In genomic region chr9:10855847-10856246, GRCh38 we compare ENCODE assay signal across 11 cellular contexts.
A peak's percentile ranks its signal among the peaks of the same experiment; 100 is the strongest.
DNase-seq lines count a peak whose midpoint lies in the region; ATAC-seq and TF ChIP-seq lines count a peak whose summit lies in the region.
"Had no signal": no experiment of that assay in that cellular context is flagged by ENCODE, and none has a peak within 500 bp of the region (broad histone marks: within the 10 kb centered on the region; RNA-seq: fewer than 3 reads in every experiment).

No MANE protein-coding gene starts in this region.

- H3K4me3 ChIP-seq in choroid plexus epithelial cell (ENCODE audit: low read depth, low read length) (no peak overlapping the region), neural cell (ENCODE audit: low read length) (no peak overlapping the region)

- TF ChIP-seq RAD21 in neural cell (conservative IDR thresholded peaks at IDR 0.05) = peak; percentile 54

- H3K4me3 Mint-ChIP-seq in natural killer cell treated with Interleukin-12 subunit alpha and Interleukin-12 subunit beta and Interleukin-15 and Interleukin-18, amount 100 ng/mL, for 72 hours = no peak overlapping the region

- H3K27me3 ChIP-seq in neural cell (ENCODE audit: insufficient read depth, low read depth, low read length) = no peaks in the 10 kb centered on the region

- no peaks in the 10 kb centered on the region for H3K79me2 ChIP-seq in neural cell (replicated peaks; ENCODE audit: insufficient read depth, low read length)

- H3K4me2 ChIP-seq in neural cell (ENCODE audit: low read length) = no peak overlapping the region

- TF ChIP-seq EP300 in neural cell (conservative IDR thresholded peaks at IDR 0.05; ENCODE audit: poor library complexity, severe bottlenecking) = no peak

- H3K27me3 Mint-ChIP-seq in natural killer cell treated with Interleukin-12 subunit alpha and Interleukin-12 subunit beta and Interleukin-15 and Interleukin-18, amount 100 ng/mL, for 72 hours = no peaks in the 10 kb centered on the region

- no peaks in the 10 kb centered on the region for H4K20me1 ChIP-seq in neural cell (ENCODE audit: insufficient read depth)

- H3K27ac Mint-ChIP-seq in natural killer cell treated with Interleukin-12 subunit alpha and Interleukin-12 subunit beta and Interleukin-15 and Interleukin-18, amount 100 ng/mL, for 72 hours = no peak overlapping the region

- H3K9me2 ChIP-seq in neural cell (ENCODE audit: insufficient read depth, low read length) = no peaks in the 10 kb centered on the region

- ATAC-seq in GM18498 (IDR thresholded peaks at IDR 0.05; ENCODE audit: unreplicated experiment) (no peak), HG02981 (IDR thresholded peaks at IDR 0.05; ENCODE audit: unreplicated experiment) (no peak)
- no peak for ATAC-seq in natural killer cell treated with Interleukin-12 subunit alpha and Interleukin-12 subunit beta and Interleukin-15 and Interleukin-18, amount 100 ng/mL, for 72 hours

- no peaks in the 10 kb centered on the region for H3K9me3 ChIP-seq in neural cell (ENCODE audit: low read length)

- no peaks in the 10 kb centered on the region for H3K36me3 ChIP-seq in neural cell (ENCODE audit: insufficient read depth, low read length)

- H3K4me1 Mint-ChIP-seq in natural killer cell treated with Interleukin-12 subunit alpha and Interleukin-12 subunit beta and Interleukin-15 and Interleukin-18, amount 100 ng/mL, for 72 hours (ENCODE audit: low read depth in 2 of 2) = no peaks in the 10 kb centered on the region

- no peak overlapping the region for H3K9ac ChIP-seq in neural cell (ENCODE audit: low read length)

- no peaks in the 10 kb centered on the region for H3F3A ChIP-seq in neural cell (ENCODE audit: insufficient read depth, low read length, poor library complexity, severe bottlenecking)

- no peak overlapping the region for H2AFZ ChIP-seq in neural cell (ENCODE audit: low read depth, low read length)

- no peak overlapping the region for H3K27ac ChIP-seq in neural cell (ENCODE audit: low read length)
- H3K27ac ChIP-seq: HL-60 had no signal

- TF ChIP-seq CTCF in choroid plexus epithelial cell (conservative IDR thresholded peaks at IDR 0.05; ENCODE audit: low read depth, low read length) = peak; percentile 70
- peak; percentile 53 for TF ChIP-seq CTCF in neural cell (IDR thresholded peaks at IDR 0.05; ENCODE audit: poor library complexity, severe bottlenecking)

- DNase-seq in HT-29 (ENCODE audit: low spot score) (peak; percentile 16), NCI-H69 (lab: John Stamatoyannopoulos, UW) (peak; percentile 62), choroid plexus epithelial cell (ENCODE audit: low read depth) (peak; percentile 64), NK-92 (lab: John Stamatoyannopoulos, UW; ENCODE audit: unreplicated experiment) (no peak)
- no peak for DNase-seq in natural killer cell treated with Interleukin-12 subunit alpha and Interleukin-12 subunit beta and Interleukin-15 and Interleukin-18, amount 100 ng/mL, for 72 hours (ENCODE audit: low spot score)
- DNase-seq: activated CD8-positive, alpha-beta memory T cell treated with anti-CD3 and anti-CD28 coated beads, Interleukin-2, amount 50 U/mL, for 48 hours; Right ventricle myocardium superior had no signal

- peaks cover 20% of the 10 kb centered on the region for H3K9me3 Mint-ChIP-seq in natural killer cell treated with Interleukin-12 subunit alpha and Interleukin-12 subunit beta and Interleukin-15 and Interleukin-18, amount 100 ng/mL, for 72 hours

- H3K36me3 Mint-ChIP-seq in natural killer cell treated with Interleukin-12 subunit alpha and Interleukin-12 subunit beta and Interleukin-15 and Interleukin-18, amount 100 ng/mL, for 72 hours = peaks cover 13% of the 10 kb centered on the region

TF ChIP-seq in neural cell, 6 proteins besides CTCF, POLR2A, EP300 and RAD21:
- TF ChIP-seq SMC3 (conservative IDR thresholded peaks at IDR 0.05; ENCODE audit: poor library complexity) = peak; percentile 64
- TF ChIP-seq, protein P1, sequence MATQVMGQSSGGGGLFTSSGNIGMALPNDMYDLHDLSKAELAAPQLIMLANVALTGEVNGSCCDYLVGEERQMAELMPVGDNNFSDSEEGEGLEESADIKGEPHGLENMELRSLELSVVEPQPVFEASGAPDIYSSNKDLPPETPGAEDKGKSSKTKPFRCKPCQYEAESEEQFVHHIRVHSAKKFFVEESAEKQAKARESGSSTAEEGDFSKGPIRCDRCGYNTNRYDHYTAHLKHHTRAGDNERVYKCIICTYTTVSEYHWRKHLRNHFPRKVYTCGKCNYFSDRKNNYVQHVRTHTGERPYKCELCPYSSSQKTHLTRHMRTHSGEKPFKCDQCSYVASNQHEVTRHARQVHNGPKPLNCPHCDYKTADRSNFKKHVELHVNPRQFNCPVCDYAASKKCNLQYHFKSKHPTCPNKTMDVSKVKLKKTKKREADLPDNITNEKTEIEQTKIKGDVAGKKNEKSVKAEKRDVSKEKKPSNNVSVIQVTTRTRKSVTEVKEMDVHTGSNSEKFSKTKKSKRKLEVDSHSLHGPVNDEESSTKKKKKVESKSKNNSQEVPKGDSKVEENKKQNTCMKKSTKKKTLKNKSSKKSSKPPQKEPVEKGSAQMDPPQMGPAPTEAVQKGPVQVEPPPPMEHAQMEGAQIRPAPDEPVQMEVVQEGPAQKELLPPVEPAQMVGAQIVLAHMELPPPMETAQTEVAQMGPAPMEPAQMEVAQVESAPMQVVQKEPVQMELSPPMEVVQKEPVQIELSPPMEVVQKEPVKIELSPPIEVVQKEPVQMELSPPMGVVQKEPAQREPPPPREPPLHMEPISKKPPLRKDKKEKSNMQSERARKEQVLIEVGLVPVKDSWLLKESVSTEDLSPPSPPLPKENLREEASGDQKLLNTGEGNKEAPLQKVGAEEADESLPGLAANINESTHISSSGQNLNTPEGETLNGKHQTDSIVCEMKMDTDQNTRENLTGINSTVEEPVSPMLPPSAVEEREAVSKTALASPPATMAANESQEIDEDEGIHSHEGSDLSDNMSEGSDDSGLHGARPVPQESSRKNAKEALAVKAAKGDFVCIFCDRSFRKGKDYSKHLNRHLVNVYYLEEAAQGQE (IDR thresholded peaks at IDR 0.05; ENCODE audit: borderline replicate concordance) = no peak
- no peak for TF ChIP-seq TAF1 (IDR thresholded peaks at IDR 0.05; ENCODE audit: low read depth)
- no peak for TF ChIP-seq EZH2 (IDR thresholded peaks at IDR 0.05; ENCODE audit: borderline replicate concordance, insufficient read depth, low read length, poor library complexity, severe bottlenecking)
- no peak for TF ChIP-seq MXI1 (conservative IDR thresholded peaks at IDR 0.05; ENCODE audit: poor library complexity, severe bottlenecking)

Comparison
In these comparisons a context has a peak if more than half of its experiments do, and no peak if none do; other contexts are left out.
1. DNase-seq: peak in HT-29 (single experiment), NCI-H69 (single experiment) and choroid plexus epithelial cell (single experiment); none in NK-92 (single experiment) and natural killer cell treated with Interleukin-12 subunit alpha and Interleukin-12 subunit beta and Interleukin-15 and Interleukin-18, amount 100 ng/mL, for 72 hours (single experiment).